In the genomic region with DNA sequence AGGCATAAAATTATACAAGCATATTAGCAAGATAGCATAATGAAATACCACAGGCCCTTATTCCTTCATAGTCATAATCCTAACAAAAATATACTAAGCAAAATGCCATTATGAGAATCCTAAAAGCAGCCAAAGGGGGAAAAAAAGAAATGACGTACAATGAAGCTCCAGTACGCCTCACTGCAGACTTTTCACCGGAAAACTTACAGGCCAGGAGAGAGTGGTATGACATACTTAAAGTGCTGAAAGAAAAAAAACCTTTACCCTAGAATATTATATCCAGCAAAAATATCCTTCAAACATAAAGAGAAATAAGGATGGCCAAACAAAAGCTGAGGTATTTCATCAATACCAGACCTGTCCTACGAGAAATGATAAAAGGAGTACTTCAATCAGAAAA, we compare ENCODE assay signal across 25 cellular contexts.
"Had no signal": no experiment of that assay in that cellular context is flagged by ENCODE, and none has a peak within 500 bp of the region (broad histone marks: within the 10 kb centered on the region; RNA-seq: fewer than 3 reads in every experiment).

No MANE protein-coding gene starts in this region.

- H2AFZ ChIP-seq: PC-9 had no signal

- H3K4me2 ChIP-seq: PC-9 had no signal

- H3K27me3 ChIP-seq: ascending aorta, cardiac muscle cell had no signal

- ATAC-seq: activated CD8-positive, alpha-beta T cell treated with anti-CD3 and anti-CD28 coated beads, Interleukin-2, amount 10 ng/mL, durations not matched to agents 7 days and 5 days; activated naive CD4-positive, alpha-beta T cell treated with anti-CD3 and anti-CD28 coated beads, Interleukin-2, amount 50 U/mL, for 72 hours had no signal

- DNase-seq: activated CD4-positive, alpha-beta T cell treated with anti-CD3 and anti-CD28 coated beads, Interleukin-2, amount 10 ng/mL, durations not matched to agents 24 days and 14 days; activated CD4-positive, alpha-beta T cell treated with anti-CD3 and anti-CD28 coated beads, Interleukin-2, amount 50 U/mL, for 48 hours; activated CD8-positive, alpha-beta T cell treated with anti-CD3 and anti-CD28 coated beads, Interleukin-2, amount 10 ng/mL, durations not matched to agents 7 days and 5 days; activated gamma-delta T cell treated with Interleukin-2 at 50 U/mL for 16 hours; activated naive CD4-positive, alpha-beta T cell treated with anti-CD3 and anti-CD28 coated beads for 36 hours; activated T-cell treated with anti-CD3 and anti-CD28 coated beads, Interleukin-2, amount 50 U/mL, for 24 hours; amygdala; NCI-H1092 treated with DMSO at 0.1 percent for 48 hours; NCI-H1417; NCI-H146; NCI-H187; NCI-H2029 treated with DMSO at 0.1 percent for 48 hours; NCI-H2107; NCI-H2171; NCI-H510A; NCI-H526; NCI-H748 treated with DMSO at 0.1 percent for 48 hours; NK-92 treated with Interleukin-12 subunit alpha and Interleukin-12 subunit beta, amount 100 ng/mL, for 24 hours; PC-9; Right ventricle myocardium superior; T1000; WERI-Rb-1 had no signal

- H3K27ac ChIP-seq: ascending aorta, cardiac muscle cell, PC-9, WERI-Rb-1 had no signal

- H3K36me3 ChIP-seq: ascending aorta had no signal

- H3K4me3 ChIP-seq: ascending aorta, cardiac muscle cell, PC-9 had no signal

- H3K4me1 ChIP-seq: ascending aorta had no signal
